In genomic region chr6:44224154-44224977, GRCh38 we compare ENCODE assay signal across 2 cellular contexts.
TF ChIP-seq lines count a peak whose summit lies in the region.

No MANE protein-coding gene starts in this region.

TF ChIP-seq in H1, 55 proteins besides CTCF, POLR2A, EP300 and RAD21:
- TF ChIP-seq SAP30 (IDR thresholded peaks at IDR 0.05; ENCODE audit: insufficient read depth, insufficient replicate concordance, low read length) (peak; percentile 85), POU5F1 (IDR thresholded peaks at IDR 0.05; ENCODE audit: low read depth, low read length) (no peak)

TF ChIP-seq in neural cell, 6 proteins besides CTCF, POLR2A, EP300 and RAD21:
- TF ChIP-seq SMC3 (conservative IDR thresholded peaks at IDR 0.05; ENCODE audit: poor library complexity) (no peak), MXI1 (conservative IDR thresholded peaks at IDR 0.05; ENCODE audit: poor library complexity, severe bottlenecking) (no peak), TAF1 (IDR thresholded peaks at IDR 0.05; ENCODE audit: low read depth) (no peak), REST (IDR thresholded peaks at IDR 0.05; ENCODE audit: borderline replicate concordance) (no peak), POLR2AphosphoS5 (IDR thresholded peaks at IDR 0.05) (no peak), EZH2 (IDR thresholded peaks at IDR 0.05; ENCODE audit: borderline replicate concordance, insufficient read depth, low read length, poor library complexity, severe bottlenecking) (no peak)
